ENCODE assay signal across 3 cellular contexts in genomic region chr6:31621991-31622390, GRCh38.
TF ChIP-seq lines count a peak whose summit lies in the region.

No MANE protein-coding gene starts in this region.

TF ChIP-seq in SK-N-SH, 30 proteins besides CTCF, POLR2A, EP300 and RAD21 (continued from another document):
- TF ChIP-seq ZBTB33 (IDR thresholded peaks at IDR 0.05; ENCODE audit: borderline replicate concordance, low read depth) (no peak), TCF12 (IDR thresholded peaks at IDR 0.05) (no peak), MAX (IDR thresholded peaks at IDR 0.05; ENCODE audit: low read depth) (no peak), JUND (IDR thresholded peaks at IDR 0.05) (no peak), FOSL2 (IDR thresholded peaks at IDR 0.05; ENCODE audit: borderline replicate concordance, low read depth) (no peak)

TF ChIP-seq in SK-N-SH treated with all-trans-retinoic acid at 6 μM for 48 hours, 23 proteins besides CTCF, POLR2A, EP300 and RAD21 (continued from another document):
- TF ChIP-seq POU6F1 (CRISPR knock-in tag; IDR thresholded peaks at IDR 0.05; ENCODE audit: borderline replicate concordance, low read depth) (no peak), ESRRG (CRISPR knock-in tag; IDR thresholded peaks at IDR 0.05) (no peak), ZFP3 (CRISPR knock-in tag; IDR thresholded peaks at IDR 0.05) (no peak), BACH2 (CRISPR knock-in tag; IDR thresholded peaks at IDR 0.05; ENCODE audit: borderline replicate concordance) (no peak), ZNF8 (CRISPR knock-in tag; IDR thresholded peaks at IDR 0.05) (no peak), TOX (CRISPR knock-in tag; IDR thresholded peaks at IDR 0.05; ENCODE audit: borderline replicate concordance) (no peak), TCF4 (CRISPR knock-in tag; IDR thresholded peaks at IDR 0.05; ENCODE audit: borderline replicate concordance) (no peak), ARNTL (CRISPR knock-in tag; IDR thresholded peaks at IDR 0.05; ENCODE audit: borderline replicate concordance, low read depth) (no peak), ZNF565 (CRISPR knock-in tag; conservative IDR thresholded peaks at IDR 0.05; ENCODE audit: low read depth) (no peak), ISL1 (CRISPR knock-in tag; IDR thresholded peaks at IDR 0.05) (no peak), ZNF70 (CRISPR knock-in tag; IDR thresholded peaks at IDR 0.05) (no peak), CSRNP3 (CRISPR knock-in tag; IDR thresholded peaks at IDR 0.05) (no peak), ZFP30 (CRISPR knock-in tag; IDR thresholded peaks at IDR 0.05) (no peak), PATZ1 (CRISPR knock-in tag; IDR thresholded peaks at IDR 0.05; ENCODE audit: borderline replicate concordance) (no peak), PPARA (CRISPR knock-in tag; IDR thresholded peaks at IDR 0.05; ENCODE audit: borderline replicate concordance) (no peak)

TF ChIP-seq in WTC11, 78 proteins besides CTCF, POLR2A, EP300 and RAD21 (continued from another document):
- no peak for TF ChIP-seq PRDM15 (CRISPR knock-in tag; IDR thresholded peaks at IDR 0.05)
- no peak for TF ChIP-seq PREB (CRISPR knock-in tag; IDR thresholded peaks at IDR 0.05; ENCODE audit: borderline replicate concordance)
- TF ChIP-seq ZSCAN18 (CRISPR knock-in tag; IDR thresholded peaks at IDR 0.05) = no peak
- TF ChIP-seq NR2C2 (CRISPR knock-in tag; IDR thresholded peaks at IDR 0.05) = no peak
- no peak for TF ChIP-seq GABPB1 (CRISPR knock-in tag; IDR thresholded peaks at IDR 0.05)
- no peak for TF ChIP-seq AFF4 (CRISPR knock-in tag; IDR thresholded peaks at IDR 0.05; ENCODE audit: borderline replicate concordance)
- TF ChIP-seq GTF2I (CRISPR knock-in tag; conservative IDR thresholded peaks at IDR 0.05) = no peak
- TF ChIP-seq ERG (CRISPR knock-in tag; IDR thresholded peaks at IDR 0.05) = no peak
- TF ChIP-seq PRRX2 (CRISPR knock-in tag; IDR thresholded peaks at IDR 0.05) = no peak
- no peak for TF ChIP-seq TP53 (CRISPR knock-in tag; IDR thresholded peaks at IDR 0.05)
- no peak for TF ChIP-seq ZNF396 (CRISPR knock-in tag; IDR thresholded peaks at IDR 0.05; ENCODE audit: borderline replicate concordance)
